ENCODE assay signal across 9 cellular contexts in genomic region chr1:215076312-215076711, GRCh38. TPM values are rescaled to one million over a fixed set of nuclear protein-coding genes. Genes with fewer than 3 reads are reported as not detected.
A peak's percentile ranks its signal among the peaks of the same experiment; 100 is the strongest.
DNase-seq lines count a peak whose midpoint lies in the region; ATAC-seq and TF ChIP-seq lines count a peak whose summit lies in the region.
"Had no signal": no experiment of that assay in that cellular context is flagged by ENCODE, and none has a peak within 500 bp of the region (broad histone marks: within the 10 kb centered on the region; RNA-seq: fewer than 3 reads in every experiment).

No MANE protein-coding gene starts in this region.

- no peaks in the 10 kb centered on the region for H3K9me3 ChIP-seq in OCI-LY7 (ENCODE audit: low read length)
- H3K9me3 ChIP-seq in uterus = no peaks in the 10 kb centered on the region

- DNase-seq in GM13976 (ENCODE audit: low spot score) (peak; percentile 15), OCI-LY7 (ENCODE audit: low spot score) (peak; percentile 1), iPS-NIHi11 (ENCODE audit: low spot score) (peak; percentile 46), Ammon's horn (ENCODE audit: low spot score) (no peak), uterus (no peak), OCI-M2 (lab: John Stamatoyannopoulos, UW; ENCODE audit: unreplicated experiment) (no peak)
- DNase-seq: naive B cell had no signal

- no peak overlapping the region for H3K4me2 ChIP-seq in OCI-LY7 (ENCODE audit: low read length)

- H3K27ac ChIP-seq in OCI-LY7 (ENCODE audit: low read depth, low read length, poor library complexity, severe bottlenecking) (no peak overlapping the region), uterus (no peak overlapping the region)

- intact Hi-C loops in OCI-LY7 (cut with micrococcal nuclease; ENCODE audit: unreplicated experiment) = no loop called here
- intact Hi-C loops in uterus (cut with DNase I; ENCODE audit: low total_unique reads) = no loop called here

- POLR2A ChIA-PET in OCI-LY7 (lab: Charles Lee) = interaction anchor here (1.0 kb wide), 1 partner anchor 9 kb away, joined by 5 read pairs; no protein-coding TSS in a partner anchor

- CTCF ChIA-PET in OCI-LY7 (lab: Charles Lee; ENCODE audit: unreplicated experiment) = no interaction called here

- TF ChIP-seq CTCF in GM13976 (IDR thresholded peaks at IDR 0.05; ENCODE audit: borderline replicate concordance, control extremely low read depth, extremely low read depth, insufficient read depth, missing control alignments) (peak; percentile 29), OCI-LY7 (conservative IDR thresholded peaks at IDR 0.05; ENCODE audit: low read length) (peak; percentile 46), uterus (IDR thresholded peaks at IDR 0.05) (no peak)

- ATAC-seq in HG02588 (IDR thresholded peaks at IDR 0.05; ENCODE audit: unreplicated experiment) (peak; percentile 78), HG03135 (IDR thresholded peaks at IDR 0.05; ENCODE audit: unreplicated experiment) (no peak)

- TF ChIP-seq POLR2A in uterus (IDR thresholded peaks at IDR 0.05) = no peak

- H3K36me3 ChIP-seq in OCI-LY7 (ENCODE audit: insufficient read depth, low read length) = no peaks in the 10 kb centered on the region
- H3K36me3 ChIP-seq in uterus = no peaks in the 10 kb centered on the region

- no peak overlapping the region for H2AFZ ChIP-seq in OCI-LY7 (ENCODE audit: low read length)

- H3K79me2 ChIP-seq in OCI-LY7 (ENCODE audit: insufficient read depth, low read depth, low read length) = no peaks in the 10 kb centered on the region

- H3K9me2 ChIP-seq in OCI-LY7 (ENCODE audit: insufficient read depth, low read length) = no peaks in the 10 kb centered on the region

- BruUV-seq in OCI-LY7 (replicated peaks; lab: Mats Ljungman, UMichigan) = no TSS peak

- in situ Hi-C loops in GM13976 (cut with MboI; ENCODE audit: low sequenced_read_pairs, unreplicated experiment) = no loop called here

- no peaks in the 10 kb centered on the region for H3K27me3 ChIP-seq in uterus

- H3K4me1 ChIP-seq in OCI-LY7 (ENCODE audit: insufficient read depth, low read length, poor library complexity, severe bottlenecking) (no peaks in the 10 kb centered on the region), uterus (no peaks in the 10 kb centered on the region)

- no peaks in the 10 kb centered on the region for H4K20me1 ChIP-seq in OCI-LY7 (ENCODE audit: insufficient read depth, low read length)

- H3K4me3 ChIP-seq in OCI-LY7 (ENCODE audit: low read depth, low read length, poor library complexity, severe bottlenecking) (no peak overlapping the region), uterus (no peak overlapping the region)

RNA-seq across cellular contexts. Expression of gene KCNK2, which starts 6.2 kb away (rescaled TPM):
- total RNA-seq in OCI-LY7 (2014; rRNA removed; shearing (Covaris generic)) = not detected in 2 replicates
- not detected in 2 replicates for total RNA-seq in OCI-LY7 (2022)
- 1 to 10 TPM in 2 of 4 donors, not detected in 2; 3.0 to 3.8 TPM for total RNA-seq in uterus

Comparison
In these comparisons a context has a peak if more than half of its experiments do, and no peak if none do; other contexts are left out.
1. DNase-seq: peak in GM13976 (single experiment), OCI-LY7 (single experiment) and iPS-NIHi11 (single experiment); none in Ammon's horn (single experiment), uterus (0 of 2) and OCI-M2 (single experiment).
2. CTCF ChIP-seq: peak in GM13976 (single experiment) and OCI-LY7 (single experiment); none in uterus (0 of 4).